ENCODE assay signal across 35 cellular contexts in the genomic region with DNA sequence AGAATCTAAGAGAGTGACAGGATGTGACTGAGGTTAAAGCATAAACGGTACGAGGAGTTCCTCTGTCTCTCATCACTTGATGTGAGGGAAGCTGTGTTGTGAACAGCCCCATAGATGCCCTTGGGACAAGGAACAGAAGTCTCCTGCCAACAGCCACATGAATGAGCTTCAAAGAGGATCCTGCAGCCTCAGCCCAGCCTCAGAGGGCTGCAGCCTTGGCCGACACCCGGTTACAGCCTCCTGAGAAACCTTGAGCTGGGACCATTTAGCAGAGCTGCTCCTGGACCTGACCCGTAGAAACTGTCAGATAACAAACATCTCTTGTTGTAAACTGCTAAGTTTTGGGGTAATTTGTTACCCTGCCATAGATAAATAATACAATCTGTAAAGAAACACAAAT. TPM values are rescaled to one million over a fixed set of nuclear protein-coding genes. Genes with fewer than 3 reads are reported as not detected.
"Had no signal": no experiment of that assay in that cellular context is flagged by ENCODE, and none has a peak within 500 bp of the region (broad histone marks: within the 10 kb centered on the region; RNA-seq: fewer than 3 reads in every experiment).

No MANE protein-coding gene starts in this region.

- H3K4me2 ChIP-seq: SK-N-SH had no signal

- H3K27me3 ChIP-seq: ascending aorta, SJSA1 had no signal

- ATAC-seq: activated CD4-positive, alpha-beta T cell treated with anti-CD3 and anti-CD28 coated beads for 36 hours; activated CD4-positive, CD25-positive, alpha-beta regulatory T cell treated with anti-CD3 and anti-CD28 coated beads, Interleukin-2, amount 50 U/mL, for 24 hours; activated CD8-positive, alpha-beta memory T cell treated with anti-CD3 and anti-CD28 coated beads, Interleukin-2, amount 10 ng/mL, durations not matched to agents 7 days and 5 days; K562; Panc1; WTC11 had no signal

- DNase-seq: activated CD4-positive, alpha-beta memory T cell treated with anti-CD3 and anti-CD28 coated beads for 36 hours; activated CD4-positive, alpha-beta T cell treated with anti-CD3 and anti-CD28 coated beads for 36 hours; activated CD4-positive, alpha-beta T cell treated with anti-CD3 and anti-CD28 coated beads, Interleukin-2, amount 50 U/mL, for 1 hour; activated CD8-positive, alpha-beta memory T cell treated with anti-CD3 and anti-CD28 coated beads for 24 hours; activated CD8-positive, alpha-beta memory T cell treated with anti-CD3 and anti-CD28 coated beads, Interleukin-2, amount 10 ng/mL, durations not matched to agents 7 days and 5 days; activated CD8-positive, alpha-beta memory T cell treated with anti-CD3 and anti-CD28 coated beads, Interleukin-2, amount 50 U/mL, for 48 hours; activated gamma-delta T cell; activated naive CD4-positive, alpha-beta T cell treated with Interleukin-2 at 50 U/mL for 16 hours; activated naive CD8-positive, alpha-beta T cell treated with anti-CD3 and anti-CD28 coated beads, Interleukin-2, amount 10 ng/mL, durations not matched to agents 7 days and 5 days; activated T-cell treated with anti-CD3 and anti-CD28 coated beads, Interleukin-2, amount 50 U/mL, for 48 hours; amygdala; caudate nucleus; cerebellar nuclear complex; MG63; NCI-H1048; NCI-H1105 treated with DMSO at 0.1 percent for 48 hours; NCI-H1436; NCI-H1694; NCI-H1930; NCI-H2081 treated with DMSO at 0.1 percent for 48 hours; NCI-H226; NCI-H524 treated with DMSO at 0.1 percent for 48 hours; RPMI8226; SHP77 treated with DMSO at 0.1 percent for 48 hours; SK-N-SH had no signal

- H3K27ac Mint-ChIP-seq: activated CD4-positive, alpha-beta memory T cell treated with anti-CD3 and anti-CD28 coated beads for 36 hours; activated CD4-positive, alpha-beta T cell treated with anti-CD3 and anti-CD28 coated beads for 36 hours; activated CD8-positive, alpha-beta memory T cell treated with anti-CD3 and anti-CD28 coated beads, Interleukin-2, amount 10 ng/mL, durations not matched to agents 7 days and 5 days; activated naive CD4-positive, alpha-beta T cell treated with anti-CD3 and anti-CD28 coated beads, Interleukin-2, amount 50 U/mL, for 24 hours; activated naive CD8-positive, alpha-beta T cell treated with anti-CD3 and anti-CD28 coated beads, Interleukin-2, amount 10 ng/mL, durations not matched to agents 7 days and 5 days; T-helper 1 cell treated with Interleukin-12 subunit alpha and Interleukin-12 subunit beta and Interleukin-4 antibody, amounts not matched to agents 30 μg/mL and 1 μg/mL, for 36 hours; T-helper 2 cell treated with Interferon-gamma antibody and Interleukin-4, amounts not matched to agents 5 μg/mL and 100 μg/mL, for 36 hours; WTC11 had no signal

- H3K4me1 ChIP-seq: ascending aorta, breast epithelium, SJSA1 had no signal

- H3K4me3 ChIP-seq: ascending aorta, breast epithelium, K562, MG63, SJSA1 had no signal

- H3K9ac ChIP-seq: SK-N-SH had no signal

- H3K4me1 Mint-ChIP-seq: activated CD4-positive, alpha-beta T cell treated with anti-CD3 and anti-CD28 coated beads for 36 hours; activated CD8-positive, alpha-beta memory T cell treated with anti-CD3 and anti-CD28 coated beads, Interleukin-2, amount 10 ng/mL, durations not matched to agents 7 days and 5 days; activated naive CD4-positive, alpha-beta T cell treated with anti-CD3 and anti-CD28 coated beads, Interleukin-2, amount 50 U/mL, for 24 hours; activated naive CD8-positive, alpha-beta T cell treated with anti-CD3 and anti-CD28 coated beads, Interleukin-2, amount 10 ng/mL, durations not matched to agents 7 days and 5 days; WTC11 had no signal

- H3K36me3 ChIP-seq: ascending aorta, breast epithelium, MG63, SJSA1 had no signal

- H3K4me3 Mint-ChIP-seq: activated CD4-positive, alpha-beta memory T cell treated with anti-CD3 and anti-CD28 coated beads for 36 hours; activated CD4-positive, alpha-beta T cell treated with anti-CD3 and anti-CD28 coated beads for 36 hours; activated CD8-positive, alpha-beta memory T cell treated with anti-CD3 and anti-CD28 coated beads, Interleukin-2, amount 10 ng/mL, durations not matched to agents 7 days and 5 days; activated naive CD4-positive, alpha-beta T cell treated with anti-CD3 and anti-CD28 coated beads, Interleukin-2, amount 50 U/mL, for 24 hours; activated naive CD8-positive, alpha-beta T cell treated with anti-CD3 and anti-CD28 coated beads, Interleukin-2, amount 10 ng/mL, durations not matched to agents 7 days and 5 days; T-helper 1 cell treated with Interleukin-12 subunit alpha and Interleukin-12 subunit beta and Interleukin-4 antibody, amounts not matched to agents 30 μg/mL and 1 μg/mL, for 36 hours; T-helper 2 cell treated with Interferon-gamma antibody and Interleukin-4, amounts not matched to agents 5 μg/mL and 100 μg/mL, for 36 hours; WTC11 had no signal

- H3K36me3 Mint-ChIP-seq: activated CD4-positive, alpha-beta memory T cell treated with anti-CD3 and anti-CD28 coated beads for 36 hours had no signal

- H3K27ac ChIP-seq: ascending aorta, breast epithelium, SJSA1 had no signal

- H3K9me2 ChIP-seq: SK-N-SH had no signal

RNA-seq across cellular contexts. Expression of gene CCNE1, which starts 54.2 kb away (rescaled TPM):
- total RNA-seq: ascending aorta had no signal
